10 cellular contexts compared by ENCODE assay signal in the genomic region with DNA sequence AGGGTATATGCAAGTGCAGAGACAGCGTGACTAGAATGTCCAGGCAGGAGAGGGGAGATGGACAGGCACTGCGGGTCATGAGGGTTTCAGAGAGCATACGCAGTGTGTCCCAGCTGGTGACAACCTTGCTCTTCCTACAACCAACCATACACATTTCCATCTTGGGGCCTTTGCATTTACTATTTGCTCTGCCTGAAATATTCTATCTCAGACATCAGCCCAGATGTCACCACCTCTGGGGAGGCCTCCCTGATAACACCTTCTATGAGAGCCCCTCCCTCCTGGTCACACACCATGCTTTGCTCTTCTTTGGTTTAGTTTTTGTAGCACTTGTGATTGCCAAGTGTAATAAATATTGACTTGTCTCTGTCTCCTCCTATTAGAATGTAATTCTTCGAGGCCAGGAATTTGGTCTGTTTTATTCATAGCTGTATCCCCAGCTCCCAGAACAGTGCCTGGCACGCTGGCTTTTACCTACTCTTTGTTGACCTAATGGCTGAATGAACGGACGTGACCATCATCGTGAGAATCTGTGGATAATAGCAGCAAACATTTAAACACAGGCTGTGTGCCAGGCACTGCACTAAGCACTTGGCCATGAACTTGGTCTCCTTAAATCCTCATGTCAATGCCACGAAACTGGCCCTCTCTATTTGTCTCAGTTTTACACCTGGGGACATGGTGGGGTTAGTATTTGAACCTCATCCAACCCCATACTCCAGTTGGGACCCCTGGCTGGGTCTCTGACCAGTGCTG. TPM values are rescaled to one million over a fixed set of nuclear protein-coding genes. Genes with fewer than 3 reads are reported as not detected.
DNase-seq lines count a peak whose midpoint lies in the region; ATAC-seq, FAIRE-seq and TF ChIP-seq lines count a peak whose summit lies in the region.
"Had no signal": no experiment of that assay in that cellular context is flagged by ENCODE, and none has a peak within 500 bp of the region (broad histone marks: within the 10 kb centered on the region; RNA-seq: fewer than 3 reads in every experiment).

No MANE protein-coding gene starts in this region.

- peak; percentile 36 for FAIRE-seq in GM12892 (lab: Jason Lieb, UNC)

- no peaks in the 10 kb centered on the region for H3K9me3 Mint-ChIP-seq in mesothelial cell of epicardium
- H3K9me3 Mint-ChIP-seq: endodermal cell had no signal

- peaks cover 11% of the 10 kb centered on the region for H3K4me1 Mint-ChIP-seq in mesothelial cell of epicardium

- peak; percentile 4 for ATAC-seq in GM21529 (IDR thresholded peaks at IDR 0.05; ENCODE audit: unreplicated experiment)

- no peak for DNase-seq in GM12892 (ENCODE audit: insufficient read length)
- peak; percentile 62 for DNase-seq in M059J (ENCODE audit: low read depth)
- DNase-seq in mesothelial cell of epicardium (ENCODE audit: low spot score in 2 of 2, unreplicated experiment in 2 of 2) = no peak
- no peak for DNase-seq in superior temporal gyrus (ENCODE audit: extremely low spot score)
- no peak for DNase-seq in stimulated activated CD4-positive, alpha-beta T cell treated with anti-CD3 and anti-CD28 coated beads, Interleukin-12 subunit alpha, Interleukin-12 subunit beta, amount 100 ng/mL, for 4 hours
- DNase-seq in coronary artery (ENCODE audit: low spot score) = no peak
- DNase-seq in cerebellar nuclear complex (lab: John Stamatoyannopoulos, UW) = no peak
- DNase-seq: T-helper 9 cell had no signal

- TF ChIP-seq POLR2A in GM12892 (IDR thresholded peaks at IDR 0.05; ENCODE audit: low read depth, low read length) = no peak

- no peaks in the 10 kb centered on the region for H3K36me3 Mint-ChIP-seq in mesothelial cell of epicardium

- no peak overlapping the region for H3K4me3 Mint-ChIP-seq in mesothelial cell of epicardium
- H3K4me3 Mint-ChIP-seq: endodermal cell had no signal

- H3K27ac Mint-ChIP-seq in mesothelial cell of epicardium = peak overlapping the region; percentile 13
- H3K27ac Mint-ChIP-seq: endodermal cell had no signal

- no peak for TF ChIP-seq CTCF in mesothelial cell of epicardium (IDR thresholded peaks at IDR 0.05; ENCODE audit: unreplicated experiment)
- TF ChIP-seq CTCF in coronary artery (IDR thresholded peaks at IDR 0.05) = no peak

- no peak overlapping the region for H3K4me3 ChIP-seq in coronary artery

- no peak overlapping the region for H3K27ac ChIP-seq in coronary artery

- no peaks in the 10 kb centered on the region for H3K27me3 Mint-ChIP-seq in mesothelial cell of epicardium (ENCODE audit: low read depth)

RNA-seq across cellular contexts. Expression of gene PLCG2, which starts 51.9 kb away (rescaled TPM):
- polyA plus RNA-seq in GM12892 (2012; ENCODE audit: missing spikeins) = 137 TPM
- total RNA-seq in M059J (2014; rRNA removed; shearing (Covaris generic)) = 1.3 and 3.2 TPM in 2 replicates
- 3.1 to 5.7 TPM (median 4.2 TPM) in 3 replicates for total RNA-seq in mesothelial cell of epicardium
